Comparison of ENCODE assay signal across 25 cellular contexts in genomic region chr19:14033946-14034345, GRCh38. TPM values are rescaled to one million over a fixed set of nuclear protein-coding genes. Genes with fewer than 3 reads are reported as not detected.
DNase-seq lines count a peak whose midpoint lies in the region; ATAC-seq and TF ChIP-seq lines count a peak whose summit lies in the region.
"Had no signal": no experiment of that assay in that cellular context is flagged by ENCODE, and none has a peak within 500 bp of the region (broad histone marks: within the 10 kb centered on the region; RNA-seq: fewer than 3 reads in every experiment).

No MANE protein-coding gene starts in this region.

- H3K4me1 Mint-ChIP-seq in activated CD8-positive, alpha-beta memory T cell treated with anti-CD3 and anti-CD28 coated beads, Interleukin-2, amount 10 ng/mL, durations not matched to agents 7 days and 5 days: peaks cover 19% of the 10 kb centered on the region
- H3K4me1 Mint-ChIP-seq in activated naive CD8-positive, alpha-beta T cell treated with anti-CD3 and anti-CD28 coated beads, Interleukin-2, amount 10 ng/mL, durations not matched to agents 7 days and 5 days: peaks cover 15% of the 10 kb centered on the region
- peaks cover 26 to 44% (median 41%) of the 10 kb centered on the region in 3 donors for H3K4me1 Mint-ChIP-seq in naive B cell

- H3K4me3 Mint-ChIP-seq in activated CD8-positive, alpha-beta memory T cell treated with anti-CD3 and anti-CD28 coated beads, Interleukin-2, amount 10 ng/mL, durations not matched to agents 7 days and 5 days: peak overlapping the region; percentile 22
- peak overlapping the region; percentile 42 for H3K4me3 Mint-ChIP-seq in activated naive CD8-positive, alpha-beta T cell treated with anti-CD3 and anti-CD28 coated beads, Interleukin-2, amount 10 ng/mL, durations not matched to agents 7 days and 5 days
- H3K4me3 Mint-ChIP-seq in naive B cell: peak overlapping the region in 5 of 8 donors; percentile 4 to 74 (median 44)
- H3K4me3 Mint-ChIP-seq: GM23338 had no signal

- no peak for TF ChIP-seq CTCF in GM13976 (IDR thresholded peaks at IDR 0.05; ENCODE audit: borderline replicate concordance, control extremely low read depth, extremely low read depth, insufficient read depth, missing control alignments)

- peaks cover 3% of the 10 kb centered on the region for H3K27me3 Mint-ChIP-seq in activated CD8-positive, alpha-beta memory T cell treated with anti-CD3 and anti-CD28 coated beads, Interleukin-2, amount 10 ng/mL, durations not matched to agents 7 days and 5 days
- H3K27me3 Mint-ChIP-seq in activated naive CD8-positive, alpha-beta T cell treated with anti-CD3 and anti-CD28 coated beads, Interleukin-2, amount 10 ng/mL, durations not matched to agents 7 days and 5 days: no peaks in the 10 kb centered on the region
- no peaks in the 10 kb centered on the region for H3K27me3 Mint-ChIP-seq in naive B cell
- H3K27me3 Mint-ChIP-seq: stimulated activated naive CD8-positive, alpha-beta T cell treated with anti-CD3 and anti-CD28 coated beads, Interleukin-15, amount 100 ng/mL, for 72 hours had no signal

- in situ Hi-C loops in GM13976 (cut with MboI; ENCODE audit: low sequenced_read_pairs, unreplicated experiment): no loop called here

- peaks cover 13% of the 10 kb centered on the region for H3K36me3 Mint-ChIP-seq in activated CD8-positive, alpha-beta memory T cell treated with anti-CD3 and anti-CD28 coated beads, Interleukin-2, amount 10 ng/mL, durations not matched to agents 7 days and 5 days
- peaks cover 18% of the 10 kb centered on the region for H3K36me3 Mint-ChIP-seq in activated naive CD8-positive, alpha-beta T cell treated with anti-CD3 and anti-CD28 coated beads, Interleukin-2, amount 10 ng/mL, durations not matched to agents 7 days and 5 days
- no peaks in the 10 kb centered on the region for H3K36me3 Mint-ChIP-seq in naive B cell
- H3K36me3 Mint-ChIP-seq: brain had no signal

- CTCF ChIA-PET in activated CD8-positive, alpha-beta memory T cell treated with anti-CD3 and anti-CD28 coated beads, Interleukin-2, amount 10 ng/mL, durations not matched to agents 7 days and 5 days (lab: Charles Lee): interaction anchor here (0.7 to 2.7 kb wide), 5 partner anchors 9 to 152 kb away, joined by 3 to 11 read pairs (median 4); no protein-coding TSS in a partner anchor

- no peak for DNase-seq in activated CD8-positive, alpha-beta memory T cell treated with anti-CD3 and anti-CD28 coated beads, Interleukin-2, amount 10 ng/mL, durations not matched to agents 7 days and 5 days
- DNase-seq in activated CD8-positive, alpha-beta memory T cell treated with anti-CD3 and anti-CD28 coated beads, Interleukin-2, amount 50 U/mL, for 48 hours: no peak
- DNase-seq in GM13976 (ENCODE audit: low spot score) (peak; percentile 1), naive B cell (no peak), islet precursor cell (no peak), GOT3 (lab: John Stamatoyannopoulos, UW) (no peak)
- DNase-seq in activated naive CD8-positive, alpha-beta T cell treated with anti-CD3 and anti-CD28 coated beads, Interleukin-2, amount 10 ng/mL, durations not matched to agents 7 days and 5 days: no peak
- DNase-seq: ACHN; activated CD4-positive, alpha-beta T cell treated with anti-CD3 and anti-CD28 coated beads, Interleukin-2, amount 50 U/mL, for 48 hours; activated gamma-delta T cell; DMS79; MG63; mucosa of descending colon; NCI-H82; stimulated activated naive CD8-positive, alpha-beta T cell treated with anti-CD3 and anti-CD28 coated beads, Interleukin-15, amount 100 ng/mL, for 72 hours; upper lobe of left lung had no signal

- ATAC-seq in activated CD8-positive, alpha-beta memory T cell treated with anti-CD3 and anti-CD28 coated beads, Interleukin-2, amount 10 ng/mL, durations not matched to agents 7 days and 5 days: no peak
- no peak for ATAC-seq in activated naive CD8-positive, alpha-beta T cell treated with anti-CD3 and anti-CD28 coated beads, Interleukin-2, amount 10 ng/mL, durations not matched to agents 7 days and 5 days (ENCODE audit: low read depth)
- no peak for ATAC-seq in naive B cell (ENCODE audit: low read depth in 2 of 2)
- ATAC-seq in GM21576 (IDR thresholded peaks at IDR 0.05; ENCODE audit: unreplicated experiment): no peak
- ATAC-seq: GM23338; left lung; mucosa of descending colon; Panc1; stimulated activated naive CD8-positive, alpha-beta T cell treated with anti-CD3 and anti-CD28 coated beads, Interleukin-15, amount 100 ng/mL, for 72 hours had no signal

- peak overlapping the region; percentile 64 for H3K27ac Mint-ChIP-seq in activated CD8-positive, alpha-beta memory T cell treated with anti-CD3 and anti-CD28 coated beads, Interleukin-2, amount 10 ng/mL, durations not matched to agents 7 days and 5 days
- H3K27ac Mint-ChIP-seq in activated naive CD8-positive, alpha-beta T cell treated with anti-CD3 and anti-CD28 coated beads, Interleukin-2, amount 10 ng/mL, durations not matched to agents 7 days and 5 days: peak overlapping the region; percentile 56
- H3K27ac Mint-ChIP-seq in naive B cell: peak overlapping the region in 2 of 6 donors; percentile 24 to 29
- H3K27ac Mint-ChIP-seq: brain; GM23338; stimulated activated naive CD8-positive, alpha-beta T cell treated with anti-CD3 and anti-CD28 coated beads, Interleukin-15, amount 100 ng/mL, for 72 hours had no signal

- POLR2A ChIA-PET in activated naive CD8-positive, alpha-beta T cell treated with anti-CD3 and anti-CD28 coated beads, Interleukin-2, amount 10 ng/mL, durations not matched to agents 7 days and 5 days (lab: Charles Lee): interaction anchor here (1.2 to 3.3 kb wide), 2 partner anchors 27 to 47 kb away, joined by 3 to 43 read pairs; no protein-coding TSS in a partner anchor

- no peaks in the 10 kb centered on the region for H3K9me3 Mint-ChIP-seq in activated CD8-positive, alpha-beta memory T cell treated with anti-CD3 and anti-CD28 coated beads, Interleukin-2, amount 10 ng/mL, durations not matched to agents 7 days and 5 days (ENCODE audit: low read depth)
- no peaks in the 10 kb centered on the region for H3K9me3 Mint-ChIP-seq in activated naive CD8-positive, alpha-beta T cell treated with anti-CD3 and anti-CD28 coated beads, Interleukin-2, amount 10 ng/mL, durations not matched to agents 7 days and 5 days
- no peaks in the 10 kb centered on the region for H3K9me3 Mint-ChIP-seq in naive B cell
- H3K9me3 Mint-ChIP-seq: GM23338; stimulated activated naive CD8-positive, alpha-beta T cell treated with anti-CD3 and anti-CD28 coated beads, Interleukin-15, amount 100 ng/mL, for 72 hours had no signal

RNA-seq across cellular contexts. Expression of gene IL27RA, which starts 2.4 kb away (rescaled TPM):
- 10 to 100 TPM; 29.7 to 60.3 TPM for total RNA-seq in activated CD8-positive, alpha-beta memory T cell treated with anti-CD3 and anti-CD28 coated beads, Interleukin-2, amount 10 ng/mL, durations not matched to agents 7 days and 5 days
- total RNA-seq in activated naive CD8-positive, alpha-beta T cell treated with anti-CD3 and anti-CD28 coated beads, Interleukin-2, amount 10 ng/mL, durations not matched to agents 7 days and 5 days: 10 to 100 TPM; 41.6 to 43.8 TPM
- 10 to 100 TPM; 38.5 to 55.6 (median 48.2) TPM for polyA plus RNA-seq in naive B cell (ENCODE audit: low read depth in 6 of 6)

RNA-seq across cellular contexts. Expression of gene RLN3, which starts 6.0 kb away (rescaled TPM):
- total RNA-seq in activated CD8-positive, alpha-beta memory T cell treated with anti-CD3 and anti-CD28 coated beads, Interleukin-2, amount 10 ng/mL, durations not matched to agents 7 days and 5 days: not detected
- total RNA-seq in activated naive CD8-positive, alpha-beta T cell treated with anti-CD3 and anti-CD28 coated beads, Interleukin-2, amount 10 ng/mL, durations not matched to agents 7 days and 5 days: not detected
- not detected for polyA plus RNA-seq in naive B cell (ENCODE audit: low read depth in 6 of 6)
- total RNA-seq: dermis microvascular lymphatic vessel endothelial cell, esophagus muscularis mucosa, GM23338, left lung, mucosa of descending colon, osteoblast, right atrium auricular region had no signal
- polyA plus RNA-seq: GM23338 had no signal

RNA-seq across cellular contexts. Expression of gene RFX1, which starts 27.8 kb away (rescaled TPM):
- 10 to 100 TPM; 16.0 to 17.8 TPM for total RNA-seq in activated CD8-positive, alpha-beta memory T cell treated with anti-CD3 and anti-CD28 coated beads, Interleukin-2, amount 10 ng/mL, durations not matched to agents 7 days and 5 days
- total RNA-seq in activated naive CD8-positive, alpha-beta T cell treated with anti-CD3 and anti-CD28 coated beads, Interleukin-2, amount 10 ng/mL, durations not matched to agents 7 days and 5 days: 10 to 100 TPM; 17.7 to 22.2 TPM
- polyA plus RNA-seq in naive B cell (ENCODE audit: low read depth in 6 of 6): 1 to 10 TPM in 3 of 6 donors, under 1 TPM in 3; 0.27 to 2.3 (median 1.1) TPM

RNA-seq across cellular contexts. Expression of gene PALM3, which starts 27.9 kb away (rescaled TPM):
- total RNA-seq in activated CD8-positive, alpha-beta memory T cell treated with anti-CD3 and anti-CD28 coated beads, Interleukin-2, amount 10 ng/mL, durations not matched to agents 7 days and 5 days: not detected
- total RNA-seq in activated naive CD8-positive, alpha-beta T cell treated with anti-CD3 and anti-CD28 coated beads, Interleukin-2, amount 10 ng/mL, durations not matched to agents 7 days and 5 days: not detected
- not detected for polyA plus RNA-seq in naive B cell (ENCODE audit: low read depth in 6 of 6)
- total RNA-seq: osteoblast had no signal

RNA-seq across cellular contexts. Expression of gene MISP3, which starts 38.6 kb away (rescaled TPM):
- total RNA-seq in activated CD8-positive, alpha-beta memory T cell treated with anti-CD3 and anti-CD28 coated beads, Interleukin-2, amount 10 ng/mL, durations not matched to agents 7 days and 5 days: 1 to 10 TPM; 1.4 to 2.4 TPM
- 1 to 10 TPM; 1.1 to 1.6 TPM for total RNA-seq in activated naive CD8-positive, alpha-beta T cell treated with anti-CD3 and anti-CD28 coated beads, Interleukin-2, amount 10 ng/mL, durations not matched to agents 7 days and 5 days
- polyA plus RNA-seq in naive B cell (ENCODE audit: low read depth in 6 of 6): under 1 TPM in 3 of 6 donors, not detected in 3; 0.16 to 0.53 (median 0.20) TPM
